In genomic region chr15:37106490-37107001, GRCh38 we compare ENCODE assay signal across 9 cellular contexts. TPM values are rescaled to one million over a fixed set of nuclear protein-coding genes. Genes with fewer than 3 reads are reported as not detected.
A peak's percentile ranks its signal among the peaks of the same experiment; 100 is the strongest.
DNase-seq lines count a peak whose midpoint lies in the region; ATAC-seq and TF ChIP-seq lines count a peak whose summit lies in the region.
"Had no signal": no experiment of that assay in that cellular context is flagged by ENCODE, and none has a peak within 500 bp of the region (broad histone marks: within the 10 kb centered on the region; RNA-seq: fewer than 3 reads in every experiment).

No MANE protein-coding gene starts in this region.

- H3K9me3 ChIP-seq in OCI-LY7 (ENCODE audit: low read length) (no peaks in the 10 kb centered on the region), T-helper 17 cell (ENCODE audit: control insufficient read depth, low read length, poor library complexity, severe bottlenecking) (peaks cover 3% of the 10 kb centered on the region), SJCRH30 (replicated peaks) (no peaks in the 10 kb centered on the region)

- peak overlapping the region; percentile 49 for H3K4me2 ChIP-seq in OCI-LY7 (ENCODE audit: low read length)

- CTCF ChIA-PET in OCI-LY7 (lab: Charles Lee; ENCODE audit: unreplicated experiment) = interaction anchor here (0.6 kb wide), 1 partner anchor 225 kb away, joined by 3 read pairs; no protein-coding TSS in a partner anchor

- no TSS peak for BruUV-seq in OCI-LY7 (replicated peaks; lab: Mats Ljungman, UMichigan)

- peaks cover 6% of the 10 kb centered on the region for H3K4me1 Mint-ChIP-seq in T-helper 17 cell

- POLR2A ChIA-PET in OCI-LY7 (lab: Charles Lee) = no interaction called here

- no peaks in the 10 kb centered on the region for H3K79me2 ChIP-seq in OCI-LY7 (ENCODE audit: insufficient read depth, low read depth, low read length)

- no peak overlapping the region for H3K27ac ChIP-seq in OCI-LY7 (ENCODE audit: low read depth, low read length, poor library complexity, severe bottlenecking)
- no peak overlapping the region for H3K27ac ChIP-seq in SJCRH30

- H3K4me1 ChIP-seq in OCI-LY7 (ENCODE audit: insufficient read depth, low read length, poor library complexity, severe bottlenecking) (peaks cover 11% of the 10 kb centered on the region), SJCRH30 (peaks cover 4% of the 10 kb centered on the region)

- H3K27me3 Mint-ChIP-seq in T-helper 17 cell = peaks cover 78% of the 10 kb centered on the region

- peaks cover 10% of the 10 kb centered on the region; the same call in 1 of the 2 replicates for H4K20me1 ChIP-seq in OCI-LY7 (ENCODE audit: insufficient read depth, low read length)

- intact Hi-C loops in OCI-LY7 (cut with micrococcal nuclease; ENCODE audit: unreplicated experiment) = loop anchor here (1.0 kb wide), 1 partner anchor 223 kb away; no protein-coding TSS in a partner anchor

- H3K4me3 Mint-ChIP-seq in T-helper 17 cell = no peak overlapping the region

- no peak overlapping the region for H2AFZ ChIP-seq in OCI-LY7 (ENCODE audit: low read length)

- H3K9me2 ChIP-seq in OCI-LY7 (ENCODE audit: insufficient read depth, low read length) = no peaks in the 10 kb centered on the region

- H3K36me3 ChIP-seq in OCI-LY7 (ENCODE audit: insufficient read depth, low read length) = no peaks in the 10 kb centered on the region
- no peaks in the 10 kb centered on the region for H3K36me3 ChIP-seq in SJCRH30

- H3K27ac Mint-ChIP-seq in T-helper 17 cell = no peak overlapping the region

- DNase-seq in OCI-LY7 (ENCODE audit: low spot score) = peak; percentile 62
- peak; percentile 71 for DNase-seq in fibroblast of the aortic adventitia (ENCODE audit: low read depth)
- peak; percentile 68 for DNase-seq in putamen (ENCODE audit: low spot score)
- DNase-seq in T-helper 17 cell = no peak
- DNase-seq in NCI-H2107 (lab: John Stamatoyannopoulos, UW) = no peak
- no peak for DNase-seq in NCI-H2171 treated with DMSO at 0.1 percent for 48 hours (lab: John Stamatoyannopoulos, UW)
- DNase-seq in SJCRH30 = no peak
- DNase-seq: activated gamma-delta T cell treated with Interleukin-2 at 50 U/mL for 16 hours had no signal

- TF ChIP-seq CTCF in GM12874 (IDR thresholded peaks at IDR 0.05; ENCODE audit: insufficient read depth, low read depth, low read length) (peak; percentile 40; the same call in 1 of the 2 replicates), OCI-LY7 (conservative IDR thresholded peaks at IDR 0.05; ENCODE audit: low read length) (peak; percentile 82), fibroblast of the aortic adventitia (IDR thresholded peaks at IDR 0.05; ENCODE audit: insufficient read depth, low read length) (no peak)

- H3K27me3 ChIP-seq in SJCRH30 = no peaks in the 10 kb centered on the region

- H3K4me3 ChIP-seq in OCI-LY7 (ENCODE audit: low read depth, low read length, poor library complexity, severe bottlenecking) (peak overlapping the region; percentile 15), fibroblast of the aortic adventitia (ENCODE audit: low read depth, low read length) (peak overlapping the region; percentile 61), SJCRH30 (no peak overlapping the region)

- no peak for ATAC-seq in T-helper 17 cell

- H3K36me3 Mint-ChIP-seq in T-helper 17 cell (ENCODE audit: low read depth) = peaks cover 10% of the 10 kb centered on the region

RNA-seq across cellular contexts. Expression of gene MEIS2, which starts 6.2 kb away (rescaled TPM):
- 31.7 and 35.8 TPM in 2 replicates for total RNA-seq in OCI-LY7 (2014; rRNA removed; shearing (Covaris generic))
- total RNA-seq in OCI-LY7 (2022) (31.0 and 32.6 TPM in 2 replicates), fibroblast of the aortic adventitia (ENCODE audit: low replicate concordance) (43.7 and 84.0 TPM in 2 replicates), T-helper 17 cell (not detected)
- total RNA-seq in SJCRH30 (2014; rRNA removed; shearing (Covaris generic)) = 18.1 and 18.4 TPM in 2 replicates

Comparison
In these comparisons a context has a peak if more than half of its experiments do, and no peak if none do; other contexts are left out.
1. DNase-seq: peak in OCI-LY7 (single experiment), fibroblast of the aortic adventitia (single experiment) and putamen (single experiment); none in T-helper 17 cell (0 of 3), NCI-H2107 (single experiment), NCI-H2171 treated with DMSO at 0.1 percent for 48 hours (single experiment) and SJCRH30 (0 of 2).
2. RNA of gene MEIS2, which starts 6.2 kb away (total RNA-seq): 43.7 to 84.0 TPM in fibroblast of the aortic adventitia, 31.0 to 35.8 TPM in OCI-LY7 and 18.1 to 18.4 TPM in SJCRH30; not detected in T-helper 17 cell; every median in the first group is over 10 times any median in the second.